Comparison of ENCODE assay signal across 23 cellular contexts in genomic region chr11:46386005-46386331, GRCh38. TPM values are rescaled to one million over a fixed set of nuclear protein-coding genes. Genes with fewer than 3 reads are reported as not detected.
DNase-seq lines count a peak whose midpoint lies in the region; ATAC-seq, FAIRE-seq and TF ChIP-seq lines count a peak whose summit lies in the region.
"Had no signal": no experiment of that assay in that cellular context is flagged by ENCODE, and none has a peak within 500 bp of the region (broad histone marks: within the 10 kb centered on the region; RNA-seq: fewer than 3 reads in every experiment).

No MANE protein-coding gene starts in this region.

- H3F3A ChIP-seq in neural progenitor cell (ENCODE audit: low read depth), result peaks cover 23% of the 10 kb centered on the region

- H3K27ac ChIP-seq in HepG2 (ENCODE audit: extremely low read length, insufficient read depth, low read length), result no peak overlapping the region
- H3K27ac ChIP-seq in right lobe of liver, result no peak overlapping the region
- H3K27ac ChIP-seq in astrocyte (ENCODE audit: low read depth, low read length), result no peak overlapping the region
- H3K27ac ChIP-seq in neural progenitor cell, result no peak overlapping the region
- no peak overlapping the region for H3K27ac ChIP-seq in colonic mucosa
- H3K27ac ChIP-seq: BLaER1 treated with 17β-estradiol and CSF1 and Interleukin-3, amounts not matched to agents 10 nM and 100 nM; HL-60 had no signal

- no peak overlapping the region for H3K27ac Mint-ChIP-seq in astrocyte (ENCODE audit: unreplicated experiment)
- no peak overlapping the region for H3K27ac Mint-ChIP-seq in neural progenitor cell
- H3K27ac Mint-ChIP-seq: B cell; CD4-positive, CD25-positive, alpha-beta regulatory T cell; GM23338 had no signal

- no peaks in the 10 kb centered on the region for H3K4me1 Mint-ChIP-seq in astrocyte (ENCODE audit: low read depth, unreplicated experiment)
- peaks cover 42% of the 10 kb centered on the region for H3K4me1 Mint-ChIP-seq in neural progenitor cell

- H3K36me3 ChIP-seq in HepG2 (replicated peaks in 1 of 2; ENCODE audit: control insufficient read depth in 1 of 2, insufficient read depth in 2 of 2, low read length in 2 of 2), result 0 out of 5 replicates have a peak, but pooled peaks cover 0 to 1% of the 10 kb centered on the region in 2 experiments
- no peaks in the 10 kb centered on the region for H3K36me3 ChIP-seq in right lobe of liver
- no peaks in the 10 kb centered on the region for H3K36me3 ChIP-seq in astrocyte (ENCODE audit: insufficient read depth, low read length)
- H3K36me3 ChIP-seq in neural progenitor cell, result no peaks in the 10 kb centered on the region
- H3K36me3 ChIP-seq in colonic mucosa, result no peaks in the 10 kb centered on the region

- H3K4me2 ChIP-seq in HepG2 (ENCODE audit: low read depth, low read length), result no peak overlapping the region
- H3K4me2 ChIP-seq in astrocyte (ENCODE audit: low read length), result no peak overlapping the region
- no peak overlapping the region for H3K4me2 ChIP-seq in neural progenitor cell
- H3K4me2 ChIP-seq: BLaER1 treated with 17β-estradiol and CSF1 and Interleukin-3, amounts not matched to agents 10 nM and 100 nM; GM23338 had no signal

- H3K4me1 ChIP-seq in HepG2 (ENCODE audit: insufficient read depth, low read length), result peaks cover 62% of the 10 kb centered on the region
- peaks cover 0 to 25% (median 6%) of the 10 kb centered on the region in 4 donors for H3K4me1 ChIP-seq in right lobe of liver
- peaks cover 21% of the 10 kb centered on the region for H3K4me1 ChIP-seq in astrocyte (ENCODE audit: insufficient read depth, low read length)
- H3K4me1 ChIP-seq in neural progenitor cell, result peaks cover 31% of the 10 kb centered on the region
- H3K4me1 ChIP-seq in colonic mucosa, result peaks cover 32% of the 10 kb centered on the region

- TF ChIP-seq POLR2A in HepG2 (IDR thresholded peaks at IDR 0.05; ENCODE audit: insufficient read depth in 1 of 2, low read depth in 2 of 2, low read length in 2 of 2) (no peak), right lobe of liver (IDR thresholded peaks at IDR 0.05) (no peak)

- TF ChIP-seq RAD21 in HepG2 (CRISPR knock-in tag; IDR thresholded peaks at IDR 0.05), result no peak

- TF ChIP-seq CTCF in HepG2 (CRISPR knock-in tag; IDR thresholded peaks at IDR 0.05) (no peak), right lobe of liver (IDR thresholded peaks at IDR 0.05) (no peak), astrocyte (IDR thresholded peaks at IDR 0.05; ENCODE audit: insufficient read depth, low read depth, low read length) (no peak), neural progenitor cell (IDR thresholded peaks at IDR 0.05) (no peak), omental fat pad (IDR thresholded peaks at IDR 0.05) (no peak), colonic mucosa (IDR thresholded peaks at IDR 0.05) (no peak)

- TF ChIP-seq EP300 in HepG2 (IDR thresholded peaks at IDR 0.05; ENCODE audit: low read depth in 2 of 2, low read length in 2 of 2) (no peak), HepG2 (CRISPR knock-in tag; IDR thresholded peaks at IDR 0.05; ENCODE audit: borderline replicate concordance) (no peak)

- CTCF ChIA-PET in HepG2 (lab: Yijun Ruan, JAX; ENCODE audit: low intra/inter-chr PET ratio, low total read pairs), result no interaction called here

- in situ Hi-C loops in HepG2 (cut with HindIII; ENCODE audit: extremely low pct_ligation_motif_present, low pct_unique_long_range_greater_than_20kb), result loop anchor here (5.0 kb wide), 1 partner anchor 146 kb away; no protein-coding TSS in a partner anchor

- intact Hi-C loops in HepG2 (cut with micrococcal nuclease; ENCODE audit: unreplicated experiment), result no loop called here
- intact Hi-C loops in right lobe of liver (cut with DNase I), result loop anchor here (10.0 kb wide), 1 partner anchor 149 kb away; no protein-coding TSS in a partner anchor
- intact Hi-C loops in colonic mucosa (cut with DNase I), result loop anchor here (5.0 kb wide), 1 partner anchor 236 kb away; no protein-coding TSS in a partner anchor

- H2AFZ ChIP-seq in HepG2 (ENCODE audit: low read length), result no peak overlapping the region
- H2AFZ ChIP-seq in astrocyte (ENCODE audit: low read depth, low read length), result no peak overlapping the region
- H2AFZ ChIP-seq in neural progenitor cell (replicated peaks), result no peak overlapping the region
- H2AFZ ChIP-seq: GM23338 had no signal

- no TSS peak for BruUV-seq in HepG2 (replicated peaks; lab: Mats Ljungman, UMichigan)

- H3K9me3 ChIP-seq in HepG2 (ENCODE audit: low read length) (no peaks in the 10 kb centered on the region), right lobe of liver (no peaks in the 10 kb centered on the region), astrocyte (ENCODE audit: insufficient read depth, low read depth, low read length) (no peaks in the 10 kb centered on the region), neural progenitor cell (ENCODE audit: low read depth) (no peaks in the 10 kb centered on the region), colonic mucosa (no peaks in the 10 kb centered on the region)
- H3K9me3 ChIP-seq: BLaER1 treated with 17β-estradiol and CSF1 and Interleukin-3, amounts not matched to agents 10 nM and 100 nM had no signal

- H3K4me3 ChIP-seq in HepG2 (replicated peaks in 1 of 3; ENCODE audit: insufficient read depth in 1 of 3, low read depth in 2 of 3, low read length in 3 of 3), result no peak overlapping the region
- no peak overlapping the region for H3K4me3 ChIP-seq in right lobe of liver
- no peak overlapping the region for H3K4me3 ChIP-seq in astrocyte (ENCODE audit: insufficient read depth, low read depth, low read length)
- H3K4me3 ChIP-seq in neural progenitor cell, result no peak overlapping the region
- H3K4me3 ChIP-seq in colonic mucosa, result no peak overlapping the region
- H3K4me3 ChIP-seq: BLaER1 treated with 17β-estradiol and CSF1 and Interleukin-3, amounts not matched to agents 10 nM and 100 nM; GM23338 had no signal

- no peak for DNase-seq in HepG2 (ENCODE audit: low spot score)
- DNase-seq in right lobe of liver, result no peak
- DNase-seq in astrocyte (ENCODE audit: low read depth), result no peak
- DNase-seq in neural progenitor cell (ENCODE audit: low spot score), result no peak
- no peak for DNase-seq in omental fat pad (ENCODE audit: low spot score)
- no peak for DNase-seq in NCI-H524 (lab: John Stamatoyannopoulos, UW)
- DNase-seq in colonic mucosa, result no peak
- no peak for DNase-seq in activated naive CD4-positive, alpha-beta T cell treated with anti-CD3 and anti-CD28 coated beads, Interleukin-2, amount 50 U/mL, for 16 hours
- DNase-seq: 8988T; CD4-positive, CD25-positive, alpha-beta regulatory T cell; CD8-positive, alpha-beta memory T cell; COR-L47; DMS 273 treated with DMSO at 0.1 percent for 48 hours; DND-41; EL; HCEC 1CT had no signal

- H3K9ac ChIP-seq in HepG2 (ENCODE audit: insufficient read depth, low read depth, low read length), result no peak overlapping the region
- no peak overlapping the region for H3K9ac ChIP-seq in astrocyte (ENCODE audit: low read length)
- no peak overlapping the region for H3K9ac ChIP-seq in neural progenitor cell
- no peak overlapping the region for H3K9ac ChIP-seq in colonic mucosa (ENCODE audit: low read depth in 2 of 2, low read length in 2 of 2)
- H3K9ac ChIP-seq: BLaER1 treated with 17β-estradiol and CSF1 and Interleukin-3, amounts not matched to agents 10 nM and 100 nM had no signal

- no peaks in the 10 kb centered on the region for H3K9me3 Mint-ChIP-seq in astrocyte (ENCODE audit: unreplicated experiment)
- peaks cover 2% of the 10 kb centered on the region for H3K9me3 Mint-ChIP-seq in neural progenitor cell
- H3K9me3 Mint-ChIP-seq: GM23338, IgD-negative memory B cell had no signal

- POLR2A ChIA-PET in HepG2 (lab: Yijun Ruan, JAX), result no interaction called here

- 83% methylated on average over 12 of the region's 17 CpGs for WGBS in HepG2 (ENCODE audit: low lambda C conversion rate)
- WGBS in right lobe of liver (ENCODE audit: insufficient coverage, low coverage, low lambda C conversion rate, missing lambda C conversion rate), result 91% methylated on average over 8 of the region's 17 CpGs

- H3K27me3 Mint-ChIP-seq in astrocyte (ENCODE audit: low read depth, unreplicated experiment) (peaks cover 34% of the 10 kb centered on the region), neural progenitor cell (ENCODE audit: insufficient read depth, low read depth) (peaks cover 43% of the 10 kb centered on the region)

- H3K36me3 Mint-ChIP-seq in astrocyte (ENCODE audit: low read depth, unreplicated experiment) (no peaks in the 10 kb centered on the region), neural progenitor cell (peaks cover 7% of the 10 kb centered on the region)
- H3K36me3 Mint-ChIP-seq: CD4-positive, CD25-positive, alpha-beta regulatory T cell had no signal

- FAIRE-seq in HepG2 (lab: Jason Lieb, UNC), result no peak
- FAIRE-seq in astrocyte (lab: Jason Lieb, UNC), result no peak
- FAIRE-seq: GM12891, H54 had no signal

- H3K4me3 Mint-ChIP-seq in astrocyte (ENCODE audit: unreplicated experiment) (peak overlapping the region; percentile 60), neural progenitor cell (peak overlapping the region; percentile 22)
- H3K4me3 Mint-ChIP-seq: B cell, GM23338 had no signal

- ATAC-seq in HepG2 (no peak), right lobe of liver (no peak), omental fat pad (ENCODE audit: low FRiP score) (no peak)
- ATAC-seq: GM23338 had no signal

- peaks cover 4% of the 10 kb centered on the region for H3K79me2 ChIP-seq in HepG2 (ENCODE audit: insufficient read depth, low read length)
- H3K79me2 ChIP-seq in astrocyte (ENCODE audit: insufficient read depth, low read length), result peaks cover 14% of the 10 kb centered on the region
- H3K79me2 ChIP-seq in neural progenitor cell (ENCODE audit: low read depth), result peaks cover 16% of the 10 kb centered on the region

- H3K27me3 ChIP-seq in HepG2 (ENCODE audit: control insufficient read depth in 1 of 2, insufficient read depth in 2 of 2, low read length in 2 of 2), result peaks cover 11 to 34% of the 10 kb centered on the region in 2 experiments
- H3K27me3 ChIP-seq in right lobe of liver, result peaks cover 7 to 14% of the 10 kb centered on the region in 2 donors
- peaks cover 27% of the 10 kb centered on the region for H3K27me3 ChIP-seq in astrocyte (ENCODE audit: insufficient read depth, low read length)
- peaks cover 43% of the 10 kb centered on the region for H3K27me3 ChIP-seq in neural progenitor cell
- peaks cover 49% of the 10 kb centered on the region for H3K27me3 ChIP-seq in colonic mucosa

- H4K20me1 ChIP-seq in HepG2 (ENCODE audit: insufficient read depth, low read length) (peaks cover 11% of the 10 kb centered on the region), astrocyte (ENCODE audit: insufficient read depth, low read length) (peaks cover 32% of the 10 kb centered on the region), neural progenitor cell (ENCODE audit: low read depth) (peaks cover 62% of the 10 kb centered on the region)

RNA-seq across cellular contexts. Expression of gene MDK, which starts 4.5 kb away (rescaled TPM):
- total RNA-seq in HepG2 (2016; rRNA removed; fragmentation: Illumina TruSeq; extraction: Trizol), result 149 and 312 TPM in 2 replicates
- 310 and 356 TPM in 2 replicates for total RNA-seq in HepG2 (2016; cell fraction: cytosol; rRNA removed; fragmentation: Illumina TruSeq; extraction: Trizol; ENCODE audit: low read depth)
- total RNA-seq in HepG2 (2016; cell fraction: insoluble cytoplasmic fraction; rRNA removed; fragmentation: Illumina TruSeq; extraction: Trizol), result 138 and 308 TPM in 2 replicates
- total RNA-seq in HepG2 (2016; cell fraction: membrane; rRNA removed; fragmentation: Illumina TruSeq; extraction: Trizol), result 284 and 347 TPM in 2 replicates
- total RNA-seq in HepG2 (2016; cell fraction: nucleus; rRNA removed; fragmentation: Illumina TruSeq; extraction: Trizol), result 197 and 254 TPM in 2 replicates
- 355 and 407 TPM in 2 replicates for polyA plus RNA-seq in HepG2 (2011; rRNA removed)
- 510 and 850 TPM in 2 replicates for polyA plus RNA-seq in HepG2 (2011; cell fraction: cytosol; rRNA removed)
- 205 and 210 TPM in 2 replicates for polyA plus RNA-seq in HepG2 (2011; cell fraction: nucleus; rRNA removed)
- polyA plus RNA-seq in HepG2 (2012), result 127 and 170 TPM in 2 replicates
- 699 and 772 TPM in 2 replicates for polyA plus RNA-seq in HepG2 (2016; cell fraction: cytosol; fragmentation: Illumina TruSeq; extraction: Trizol; ENCODE audit: low read depth)
- polyA plus RNA-seq in HepG2 (2016; cell fraction: insoluble cytoplasmic fraction; fragmentation: Illumina TruSeq; extraction: Trizol; ENCODE audit: low read depth), result 298 and 351 TPM in 2 replicates
- 584 and 631 TPM in 2 replicates for polyA plus RNA-seq in HepG2 (2016; cell fraction: membrane; fragmentation: Illumina TruSeq; extraction: Trizol; ENCODE audit: low read depth)
- polyA plus RNA-seq in HepG2 (2016; cell fraction: nucleus; fragmentation: Illumina TruSeq; extraction: Trizol; ENCODE audit: insufficient read depth, low read depth), result 829 and 892 TPM in 2 replicates
- polyA minus RNA-seq in HepG2 (2011; rRNA and poly(A)+ RNA removed; ENCODE audit: low replicate concordance), result 1.3 and 126 TPM in 2 replicates
- 66.8 and 86.0 TPM in 2 replicates for polyA minus RNA-seq in HepG2 (2011; cell fraction: cytosol; rRNA and poly(A)+ RNA removed)
- polyA minus RNA-seq in HepG2 (2011; cell fraction: nucleus; rRNA and poly(A)+ RNA removed), result 18.5 and 19.3 TPM in 2 replicates
- total RNA-seq in right lobe of liver, result 1 to 10 TPM in 5 of 6 experiments, under 1 TPM in 1; 0.35 to 6.4 (median 4.2) TPM
- total RNA-seq in astrocyte, result 277 and 325 TPM in 2 replicates
- 600 and 1,035 TPM in 2 replicates for total RNA-seq in neural progenitor cell (ENCODE audit: low replicate concordance)
- total RNA-seq in omental fat pad, result 10 to 100 TPM; 11.7 to 18.1 (median 15.2) TPM
- total RNA-seq in colonic mucosa, result 10 to 100 TPM; 80.4 to 98.9 TPM
- polyA plus RNA-seq: CD4-positive, CD25-positive, alpha-beta regulatory T cell had no signal

RNA-seq across cellular contexts. Expression of gene CHRM4, which starts 5.6 kb away (rescaled TPM):
- 0.13 TPM in 1 of 2 replicates, not detected in the other for total RNA-seq in HepG2 (2016; rRNA removed; fragmentation: Illumina TruSeq; extraction: Trizol)
- not detected in 2 replicates for total RNA-seq in HepG2 (2016; cell fraction: cytosol; rRNA removed; fragmentation: Illumina TruSeq; extraction: Trizol; ENCODE audit: low read depth)
- total RNA-seq in HepG2 (2016; cell fraction: insoluble cytoplasmic fraction; rRNA removed; fragmentation: Illumina TruSeq; extraction: Trizol), result 0.11 TPM in 1 of 2 replicates, not detected in the other
- 0.15 TPM in 1 of 2 replicates, not detected in the other for total RNA-seq in HepG2 (2016; cell fraction: membrane; rRNA removed; fragmentation: Illumina TruSeq; extraction: Trizol)
- total RNA-seq in HepG2 (2016; cell fraction: nucleus; rRNA removed; fragmentation: Illumina TruSeq; extraction: Trizol), result 0.25 TPM in 1 of 2 replicates, not detected in the other
- polyA plus RNA-seq in HepG2 (2011; rRNA removed), result 0.21 and 0.22 TPM in 2 replicates
- 0.12 and 0.19 TPM in 2 replicates for polyA plus RNA-seq in HepG2 (2011; cell fraction: cytosol; rRNA removed)
- 0.43 and 0.85 TPM in 2 replicates for polyA plus RNA-seq in HepG2 (2011; cell fraction: nucleus; rRNA removed)
- 0.27 TPM in 1 of 2 replicates, not detected in the other for polyA plus RNA-seq in HepG2 (2012)
- polyA plus RNA-seq in HepG2 (2016; cell fraction: cytosol; fragmentation: Illumina TruSeq; extraction: Trizol; ENCODE audit: low read depth), result 0.08 TPM in 1 of 2 replicates, not detected in the other
- polyA plus RNA-seq in HepG2 (2016; cell fraction: insoluble cytoplasmic fraction; fragmentation: Illumina TruSeq; extraction: Trizol; ENCODE audit: low read depth), result 0.15 TPM in 1 of 2 replicates, not detected in the other
- 0.21 TPM in 1 of 2 replicates, not detected in the other for polyA plus RNA-seq in HepG2 (2016; cell fraction: membrane; fragmentation: Illumina TruSeq; extraction: Trizol; ENCODE audit: low read depth)
- polyA plus RNA-seq in HepG2 (2016; cell fraction: nucleus; fragmentation: Illumina TruSeq; extraction: Trizol; ENCODE audit: insufficient read depth, low read depth), result 0.41 TPM in 1 of 2 replicates, not detected in the other
- 0.58 and 0.90 TPM in 2 replicates for polyA minus RNA-seq in HepG2 (2011; rRNA and poly(A)+ RNA removed; ENCODE audit: low replicate concordance)
- polyA minus RNA-seq in HepG2 (2011; cell fraction: cytosol; rRNA and poly(A)+ RNA removed), result not detected in 2 replicates
- polyA minus RNA-seq in HepG2 (2011; cell fraction: nucleus; rRNA and poly(A)+ RNA removed), result 0.50 and 0.52 TPM in 2 replicates
- total RNA-seq in right lobe of liver, result not detected
- total RNA-seq in astrocyte, result 0.27 and 0.43 TPM in 2 replicates
- 0.31 TPM in 1 of 2 replicates, not detected in the other for total RNA-seq in neural progenitor cell (ENCODE audit: low replicate concordance)
- under 1 TPM in 2 of 4 donors, not detected in 2; 0.63 to 0.74 TPM for total RNA-seq in omental fat pad
- under 1 TPM; 0.42 to 0.49 TPM for total RNA-seq in colonic mucosa
- total RNA-seq: CD8-positive, alpha-beta memory T cell had no signal
- polyA plus RNA-seq: GM23338 had no signal

RNA-seq across cellular contexts. Expression of gene DGKZ, which starts 38.7 kb away (rescaled TPM):
- total RNA-seq in HepG2 (2016; rRNA removed; fragmentation: Illumina TruSeq; extraction: Trizol) (14.6 and 20.7 TPM in 2 replicates), right lobe of liver (10 to 100 TPM; 10.7 to 57.9 (median 16.0) TPM), astrocyte (53.8 and 59.3 TPM in 2 replicates), neural progenitor cell (ENCODE audit: low replicate concordance) (12.5 and 55.5 TPM in 2 replicates), omental fat pad (10 to 100 TPM; 29.2 to 79.4 (median 63.3) TPM), colonic mucosa (10 to 100 TPM; 42.7 to 83.8 TPM)
- total RNA-seq in HepG2 (2016; cell fraction: cytosol; rRNA removed; fragmentation: Illumina TruSeq; extraction: Trizol; ENCODE audit: low read depth), result 11.9 and 13.2 TPM in 2 replicates
- total RNA-seq in HepG2 (2016; cell fraction: insoluble cytoplasmic fraction; rRNA removed; fragmentation: Illumina TruSeq; extraction: Trizol), result 11.6 and 19.8 TPM in 2 replicates
- total RNA-seq in HepG2 (2016; cell fraction: membrane; rRNA removed; fragmentation: Illumina TruSeq; extraction: Trizol), result 26.9 and 29.6 TPM in 2 replicates
- 18.5 and 22.1 TPM in 2 replicates for total RNA-seq in HepG2 (2016; cell fraction: nucleus; rRNA removed; fragmentation: Illumina TruSeq; extraction: Trizol)
- 15.8 and 17.6 TPM in 2 replicates for polyA plus RNA-seq in HepG2 (2011; rRNA removed)
- polyA plus RNA-seq in HepG2 (2011; cell fraction: cytosol; rRNA removed), result 8.8 and 15.2 TPM in 2 replicates
- 108 and 162 TPM in 2 replicates for polyA plus RNA-seq in HepG2 (2011; cell fraction: nucleus; rRNA removed)
- polyA plus RNA-seq in HepG2 (2012), result 11.6 and 19.4 TPM in 2 replicates
- 18.6 and 18.8 TPM in 2 replicates for polyA plus RNA-seq in HepG2 (2016; cell fraction: cytosol; fragmentation: Illumina TruSeq; extraction: Trizol; ENCODE audit: low read depth)
- 21.9 and 30.3 TPM in 2 replicates for polyA plus RNA-seq in HepG2 (2016; cell fraction: insoluble cytoplasmic fraction; fragmentation: Illumina TruSeq; extraction: Trizol; ENCODE audit: low read depth)
- polyA plus RNA-seq in HepG2 (2016; cell fraction: membrane; fragmentation: Illumina TruSeq; extraction: Trizol; ENCODE audit: low read depth), result 44.5 and 49.9 TPM in 2 replicates
- polyA plus RNA-seq in HepG2 (2016; cell fraction: nucleus; fragmentation: Illumina TruSeq; extraction: Trizol; ENCODE audit: insufficient read depth, low read depth), result 65.9 and 71.9 TPM in 2 replicates
- polyA minus RNA-seq in HepG2 (2011; rRNA and poly(A)+ RNA removed; ENCODE audit: low replicate concordance), result 43.2 and 71.9 TPM in 2 replicates
- 12.3 and 14.8 TPM in 2 replicates for polyA minus RNA-seq in HepG2 (2011; cell fraction: cytosol; rRNA and poly(A)+ RNA removed)
- 15.9 and 16.9 TPM in 2 replicates for polyA minus RNA-seq in HepG2 (2011; cell fraction: nucleus; rRNA and poly(A)+ RNA removed)

Comparison
In these comparisons a context has a peak if more than half of its experiments do, and no peak if none do; other contexts are left out.
1. RNA of gene MDK, which starts 4.5 kb away (total RNA-seq): 600 to 1,035 TPM in neural progenitor cell, 277 to 325 TPM in astrocyte, 138 to 356 TPM in HepG2 and 80.4 to 98.9 TPM in colonic mucosa; 11.7 to 18.1 TPM in omental fat pad and 0.35 to 6.4 TPM in right lobe of liver; every median in the first group is over 4 times any median in the second.